Comparison of ENCODE assay signal across 13 cellular contexts in genomic region chr7:50314778-50315177, GRCh38. TPM values are rescaled to one million over a fixed set of nuclear protein-coding genes. Genes with fewer than 3 reads are reported as not detected.
A peak's percentile ranks its signal among the peaks of the same experiment; 100 is the strongest.
DNase-seq lines count a peak whose midpoint lies in the region; ATAC-seq and TF ChIP-seq lines count a peak whose summit lies in the region.
"Had no signal": no experiment of that assay in that cellular context is flagged by ENCODE, and none has a peak within 500 bp of the region (broad histone marks: within the 10 kb centered on the region; RNA-seq: fewer than 3 reads in every experiment).

No MANE protein-coding gene starts in this region.

- peaks cover 0 to 6% (median 0%) of the 10 kb centered on the region in 4 donors for H3K4me1 ChIP-seq in stomach

- peak; percentile 62 for DNase-seq in activated CD8-positive, alpha-beta memory T cell treated with anti-CD3 and anti-CD28 coated beads, Interleukin-2, amount 50 U/mL, for 48 hours
- no peak for DNase-seq in activated CD8-positive, alpha-beta memory T cell treated with anti-CD3 and anti-CD28 coated beads, Interleukin-2, amount 50 U/mL, for 4 hours
- DNase-seq in activated CD4-positive, alpha-beta memory T cell treated with anti-CD3 and anti-CD28 coated beads for 36 hours: no peak
- DNase-seq in immature natural killer cell (no peak), stomach (no peak), C1 segment of cervical spinal cord (lab: John Stamatoyannopoulos, UW) (no peak), medulla oblongata (ENCODE audit: extremely low spot score) (no peak), left colon (no peak)
- DNase-seq: ACHN, PC-3, T-helper 9 cell had no signal

- no peak for ATAC-seq in left colon
- ATAC-seq: PC-3 had no signal

- intact Hi-C loops in activated CD4-positive, alpha-beta memory T cell treated with anti-CD3 and anti-CD28 coated beads for 36 hours (cut with micrococcal nuclease): loop anchor here (5.0 kb wide), 1 partner anchor 222 kb away; the partner anchor contains the start of gene ZPBP
- intact Hi-C loops in stomach (cut with DNase I; ENCODE audit: low total_unique reads): no loop called here
- intact Hi-C loops in left colon (cut with DNase I, micrococcal nuclease): no loop called here

- peak overlapping the region; percentile 86 for H3K4me3 Mint-ChIP-seq in activated CD4-positive, alpha-beta memory T cell treated with anti-CD3 and anti-CD28 coated beads for 36 hours
- H3K4me3 Mint-ChIP-seq in immature natural killer cell: peak overlapping the region; percentile 80 to 100 (median 98)

- H3K27ac Mint-ChIP-seq in activated CD4-positive, alpha-beta memory T cell treated with anti-CD3 and anti-CD28 coated beads for 36 hours: peak overlapping the region; percentile 94
- peak overlapping the region; percentile 88 to 97 (median 97) for H3K27ac Mint-ChIP-seq in immature natural killer cell

- TF ChIP-seq POLR2A in stomach (IDR thresholded peaks at IDR 0.05): no peak

- TF ChIP-seq CTCF in stomach (IDR thresholded peaks at IDR 0.05): no peak

- no peaks in the 10 kb centered on the region for H3K27me3 Mint-ChIP-seq in activated CD4-positive, alpha-beta memory T cell treated with anti-CD3 and anti-CD28 coated beads for 36 hours
- H3K27me3 Mint-ChIP-seq in immature natural killer cell (ENCODE audit: low read depth in 3 of 3): peaks cover 4 to 7% (median 4%) of the 10 kb centered on the region in 3 donors

- WGBS in stomach, 5 donors: 40 to 60% (median 50%) methylated on average over 5 to 8 of the region's 8 CpGs

- no peaks in the 10 kb centered on the region for H3K9me3 ChIP-seq in stomach

- CTCF ChIA-PET in activated CD4-positive, alpha-beta memory T cell treated with anti-CD3 and anti-CD28 coated beads for 36 hours (lab: Charles Lee): interaction anchor here (0.9 to 14.8 kb wide), 7 partner anchors 17 to 106 kb away, joined by 3 to 159 read pairs (median 6); no protein-coding TSS in a partner anchor

- H3K36me3 Mint-ChIP-seq in activated CD4-positive, alpha-beta memory T cell treated with anti-CD3 and anti-CD28 coated beads for 36 hours: peaks cover 86% of the 10 kb centered on the region
- peaks cover 0 to 13% (median 9%) of the 10 kb centered on the region in 3 donors for H3K36me3 Mint-ChIP-seq in immature natural killer cell

- no peaks in the 10 kb centered on the region for H3K9me3 Mint-ChIP-seq in activated CD4-positive, alpha-beta memory T cell treated with anti-CD3 and anti-CD28 coated beads for 36 hours
- no peaks in the 10 kb centered on the region for H3K9me3 Mint-ChIP-seq in immature natural killer cell

- POLR2A ChIA-PET in activated CD4-positive, alpha-beta memory T cell treated with anti-CD3 and anti-CD28 coated beads for 36 hours (lab: Charles Lee): interaction anchor here (0.9 to 19.6 kb wide), 11 partner anchors 7 to 108 kb away, joined by 3 to 217 read pairs (median 10); partner anchors contain the start of gene IKZF1

- H3K27me3 ChIP-seq in stomach: peaks cover 0 to 11% (median 0%) of the 10 kb centered on the region in 3 donors

- no peak overlapping the region for H3K4me3 ChIP-seq in stomach

- H3K27ac ChIP-seq in stomach: peak overlapping the region; percentile 38 to 84 (median 53)
- H3K27ac ChIP-seq: epithelial cell of prostate had no signal

- H3K36me3 ChIP-seq in stomach: no peaks in the 10 kb centered on the region

- TF ChIP-seq EP300 in stomach (IDR thresholded peaks at IDR 0.05): no peak

- peaks cover 78% of the 10 kb centered on the region for H3K4me1 Mint-ChIP-seq in activated CD4-positive, alpha-beta memory T cell treated with anti-CD3 and anti-CD28 coated beads for 36 hours (ENCODE audit: low read depth)
- H3K4me1 Mint-ChIP-seq in immature natural killer cell: peaks cover 99 to 100% of the 10 kb centered on the region in 2 donors

RNA-seq across cellular contexts. Expression of gene IKZF1, which starts 10.3 kb away (rescaled TPM):
- 100 to 1,000 TPM; 207 to 216 TPM for total RNA-seq in activated CD4-positive, alpha-beta memory T cell treated with anti-CD3 and anti-CD28 coated beads for 36 hours
- 100 to 1,000 TPM in 1 of 3 donors, 10 to 100 TPM in 2; 79.5 to 307 (median 91.3) TPM for polyA plus RNA-seq in immature natural killer cell
- total RNA-seq in stomach: 100 to 1,000 TPM in 1 of 5 donors, 10 to 100 TPM in 3, 1 to 10 TPM in 1; 4.5 to 139 (median 14.0) TPM
- polyA plus RNA-seq in stomach: 1 to 10 TPM; 1.5 to 6.4 (median 1.8) TPM
- 10 to 100 TPM in 1 of 2 donors, 1 to 10 TPM in 1; 5.6 to 11.2 TPM for total RNA-seq in left colon
- total RNA-seq: bronchial epithelial cell, PC-3 had no signal
